ENCODE assay signal across 26 cellular contexts in genomic region chr10:103078676-103079075, GRCh38.
"Had no signal": no experiment of that assay in that cellular context is flagged by ENCODE, and none has a peak within 500 bp of the region (broad histone marks: within the 10 kb centered on the region; RNA-seq: fewer than 3 reads in every experiment).

No MANE protein-coding gene starts in this region.

- H3K79me2 ChIP-seq: parathyroid adenoma had no signal

- H3K27me3 ChIP-seq: testis, transverse colon, upper lobe of right lung, uterus had no signal

- H3K4me1 Mint-ChIP-seq: memory B cell; natural killer cell; stimulated activated effector memory CD8-positive, alpha-beta T cell treated with anti-CD3 and anti-CD28 coated beads, Interleukin-12 subunit alpha, Interleukin-12 subunit beta, amount 100 ng/mL, for 72 hours had no signal

- H3K4me3 Mint-ChIP-seq: memory B cell; natural killer cell; stimulated activated effector memory CD8-positive, alpha-beta T cell treated with anti-CD3 and anti-CD28 coated beads, Interleukin-12 subunit alpha, Interleukin-12 subunit beta, amount 100 ng/mL, for 72 hours had no signal

- H3K4me3 ChIP-seq: coronary artery, lung, smooth muscle cell, testis, transverse colon, upper lobe of right lung, uterus had no signal

- H3K36me3 ChIP-seq: uterus had no signal

- FAIRE-seq: frontal cortex, keratinocyte had no signal

- H3K4me1 ChIP-seq: parathyroid adenoma, testis, transverse colon, upper lobe of right lung, uterus had no signal

- H3K4me2 ChIP-seq: smooth muscle cell had no signal

- H3K9me3 ChIP-seq: testis, transverse colon, upper lobe of right lung, uterus had no signal

- ATAC-seq: left lobe of liver; natural killer cell; sciatic nerve; stimulated activated effector memory CD8-positive, alpha-beta T cell treated with anti-CD3 and anti-CD28 coated beads, Interleukin-12 subunit alpha, Interleukin-12 subunit beta, amount 100 ng/mL, for 72 hours; stimulated activated naive CD8-positive, alpha-beta T cell treated with anti-CD3 and anti-CD28 coated beads, Interleukin-15, Interleukin-2, amounts not matched to agents 100 U/mL and 50 U/mL, for 24 hours; upper lobe of right lung had no signal

- H3K27me3 Mint-ChIP-seq: memory B cell, progenitor cell of endocrine pancreas had no signal

- H2AFZ ChIP-seq: parathyroid adenoma had no signal

- H3K9me3 Mint-ChIP-seq: memory B cell; natural killer cell; stimulated activated effector memory CD8-positive, alpha-beta T cell treated with anti-CD3 and anti-CD28 coated beads, Interleukin-12 subunit alpha, Interleukin-12 subunit beta, amount 100 ng/mL, for 72 hours had no signal

- H3K9ac ChIP-seq: parathyroid adenoma had no signal

- DNase-seq: dermis blood vessel endothelial cell; effector memory CD4-positive, alpha-beta T cell; erythroblast; head of caudate nucleus; natural killer cell; occipital lobe; stimulated activated CD4-positive, alpha-beta T cell treated with anti-CD3 and anti-CD28 coated beads, Interleukin-12 subunit alpha, Interleukin-12 subunit beta, amount 100 ng/mL, for 4 hours; stimulated activated CD4-positive, alpha-beta T cell treated with anti-CD3 and anti-CD28 coated beads, Interleukin-1b, Interleukin-23, amount 100 ng/mL, for 48 hours; stimulated activated CD4-positive, alpha-beta T cell treated with anti-CD3 and anti-CD28 coated beads, Interleukin-4, amount 100 ng/mL, for 24 hours; stimulated activated naive CD8-positive, alpha-beta T cell treated with anti-CD3 and anti-CD28 coated beads, Interleukin-15, Interleukin-2, amounts not matched to agents 100 U/mL and 50 U/mL, for 24 hours; substantia nigra; testis; transverse colon; upper lobe of right lung; uterus had no signal

- H3K27ac ChIP-seq: parathyroid adenoma, testis, transverse colon, upper lobe of right lung, uterus had no signal

- H3K27ac Mint-ChIP-seq: memory B cell; natural killer cell; progenitor cell of endocrine pancreas; stimulated activated effector memory CD8-positive, alpha-beta T cell treated with anti-CD3 and anti-CD28 coated beads, Interleukin-12 subunit alpha, Interleukin-12 subunit beta, amount 100 ng/mL, for 72 hours had no signal
